1 cellular context compared by ENCODE assay signal in the genomic region with DNA sequence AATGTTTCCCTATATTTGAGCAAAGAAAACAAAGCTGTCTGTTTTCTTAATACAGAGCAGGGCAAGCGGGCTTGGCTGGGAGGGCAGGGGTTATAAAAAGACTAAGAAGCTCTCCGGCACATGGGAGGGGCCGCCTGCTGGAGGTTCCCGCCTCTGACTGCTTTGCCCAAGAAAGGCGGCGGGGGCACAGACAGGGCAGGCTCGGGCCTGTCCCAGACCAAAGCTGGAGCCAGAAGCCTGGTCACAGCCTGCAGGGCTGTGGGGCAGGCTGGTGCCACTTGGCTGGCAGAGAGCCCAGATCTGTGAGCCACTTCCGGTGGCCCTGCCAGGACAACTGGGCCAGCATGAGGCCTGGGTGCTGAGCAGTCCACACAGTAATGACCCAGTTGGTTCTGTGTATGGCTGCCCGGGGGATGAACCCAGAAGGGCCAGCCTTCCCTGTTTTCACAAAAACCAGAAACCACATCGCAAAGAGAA.
TF ChIP-seq lines count a peak whose summit lies in the region.

No MANE protein-coding gene starts in this region.

TF ChIP-seq in HepG2, 621 proteins besides CTCF, POLR2A, EP300 and RAD21 (continued from another document and continues in another):
- TF ChIP-seq AHDC1 (CRISPR knock-in tag; IDR thresholded peaks at IDR 0.05; ENCODE audit: borderline replicate concordance) = no peak
- no peak for TF ChIP-seq SALL2 (CRISPR knock-in tag; IDR thresholded peaks at IDR 0.05)
- no peak for TF ChIP-seq ZBTB34 (CRISPR knock-in tag; IDR thresholded peaks at IDR 0.05)
- TF ChIP-seq ZNF543 (CRISPR knock-in tag; IDR thresholded peaks at IDR 0.05) = no peak; the same call in 1 of the 2 replicates
- no peak for TF ChIP-seq ZBTB10 (CRISPR knock-in tag; IDR thresholded peaks at IDR 0.05; ENCODE audit: borderline replicate concordance)
- TF ChIP-seq GABPB1 (CRISPR knock-in tag; IDR thresholded peaks at IDR 0.05) = peak; percentile 89
- TF ChIP-seq, protein P1, sequence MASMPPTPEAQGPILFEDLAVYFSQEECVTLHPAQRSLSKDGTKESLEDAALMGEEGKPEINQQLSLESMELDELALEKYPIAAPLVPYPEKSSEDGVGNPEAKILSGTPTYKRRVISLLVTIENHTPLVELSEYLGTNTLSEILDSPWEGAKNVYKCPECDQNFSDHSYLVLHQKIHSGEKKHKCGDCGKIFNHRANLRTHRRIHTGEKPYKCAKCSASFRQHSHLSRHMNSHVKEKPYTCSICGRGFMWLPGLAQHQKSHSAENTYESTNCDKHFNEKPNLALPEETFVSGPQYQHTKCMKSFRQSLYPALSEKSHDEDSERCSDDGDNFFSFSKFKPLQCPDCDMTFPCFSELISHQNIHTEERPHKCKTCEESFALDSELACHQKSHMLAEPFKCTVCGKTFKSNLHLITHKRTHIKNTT (CRISPR knock-in tag; IDR thresholded peaks at IDR 0.05) = no peak
- TF ChIP-seq NFIC (IDR thresholded peaks at IDR 0.05; ENCODE audit: low read length) = no peak
- TF ChIP-seq SMYD3 (CRISPR knock-in tag; IDR thresholded peaks at IDR 0.05) = no peak
- peak; percentile 41; the same call in 1 of the 2 replicates for TF ChIP-seq RXRA (CRISPR knock-in tag; IDR thresholded peaks at IDR 0.05)
- TF ChIP-seq PLRG1 (conservative IDR thresholded peaks at IDR 0.05) = no peak
- TF ChIP-seq MAFF (IDR thresholded peaks at IDR 0.05; ENCODE audit: low read depth, low read length) = no peak
- no peak for TF ChIP-seq ZNF713 (CRISPR knock-in tag; IDR thresholded peaks at IDR 0.05)
- TF ChIP-seq PAX8 (CRISPR knock-in tag; IDR thresholded peaks at IDR 0.05; ENCODE audit: borderline replicate concordance) = no peak
- TF ChIP-seq PHF21A (CRISPR knock-in tag; IDR thresholded peaks at IDR 0.05) = no peak
- TF ChIP-seq ZNF546 (CRISPR knock-in tag; conservative IDR thresholded peaks at IDR 0.05) = no peak
- TF ChIP-seq HDAC2 (CRISPR knock-in tag; IDR thresholded peaks at IDR 0.05) = no peak
- peak; percentile 50 for TF ChIP-seq HOXA3 (CRISPR knock-in tag; IDR thresholded peaks at IDR 0.05)
- no peak for TF ChIP-seq SSRP1 (CRISPR knock-in tag; IDR thresholded peaks at IDR 0.05)
- TF ChIP-seq FOXA1 (IDR thresholded peaks at IDR 0.05) = no peak
- TF ChIP-seq FOXA1 (CRISPR knock-in tag; IDR thresholded peaks at IDR 0.05) = no peak
- TF ChIP-seq SAP130 (CRISPR knock-in tag; IDR thresholded peaks at IDR 0.05; ENCODE audit: low read depth) = 0 out of 2 replicates have a peak, but pooled peaks have one; percentile 19
- no peak for TF ChIP-seq REL (CRISPR knock-in tag; conservative IDR thresholded peaks at IDR 0.05)
- peak; percentile 24; the same call in 1 of the 2 replicates for TF ChIP-seq ZNF547 (CRISPR knock-in tag; IDR thresholded peaks at IDR 0.05)
- TF ChIP-seq HNRNPL (IDR thresholded peaks at IDR 0.05; ENCODE audit: low read depth, low read length) = peak; percentile 99
- TF ChIP-seq MBNL3 (CRISPR knock-in tag; conservative IDR thresholded peaks at IDR 0.05) = no peak
- no peak for TF ChIP-seq KDM4B (CRISPR knock-in tag; IDR thresholded peaks at IDR 0.05)
- TF ChIP-seq ZNF121 (CRISPR knock-in tag; IDR thresholded peaks at IDR 0.05) = 0 out of 2 replicates have a peak, but pooled peaks have one; percentile 16
- no peak for TF ChIP-seq NRL (CRISPR knock-in tag; IDR thresholded peaks at IDR 0.05; ENCODE audit: borderline replicate concordance)
- no peak for TF ChIP-seq DDIT3 (CRISPR knock-in tag; IDR thresholded peaks at IDR 0.05)
- no peak; the same call in 1 of the 2 replicates for TF ChIP-seq ZNF552 (CRISPR knock-in tag; IDR thresholded peaks at IDR 0.05; ENCODE audit: borderline replicate concordance)
- no peak for TF ChIP-seq NFE2L1 (CRISPR knock-in tag; IDR thresholded peaks at IDR 0.05; ENCODE audit: borderline replicate concordance)
- no peak for TF ChIP-seq ZNF75D (CRISPR knock-in tag; IDR thresholded peaks at IDR 0.05; ENCODE audit: borderline replicate concordance)
- no peak for TF ChIP-seq CENPX (CRISPR knock-in tag; IDR thresholded peaks at IDR 0.05)
- no peak for TF ChIP-seq ELF3 (CRISPR knock-in tag; IDR thresholded peaks at IDR 0.05)
- TF ChIP-seq ZNF333 (CRISPR knock-in tag; IDR thresholded peaks at IDR 0.05; ENCODE audit: borderline replicate concordance) = no peak
- no peak for TF ChIP-seq ZNF20 (CRISPR knock-in tag; IDR thresholded peaks at IDR 0.05)
- peak; percentile 27 for TF ChIP-seq ZNF883 (CRISPR knock-in tag; IDR thresholded peaks at IDR 0.05; ENCODE audit: not compliant biosample characterization)
- TF ChIP-seq RORA (CRISPR knock-in tag; IDR thresholded peaks at IDR 0.05) = no peak
- no peak for TF ChIP-seq POLR2AphosphoS5 (IDR thresholded peaks at IDR 0.05; ENCODE audit: low read depth, low read length)
- no peak for TF ChIP-seq ZNF556 (CRISPR knock-in tag; IDR thresholded peaks at IDR 0.05; ENCODE audit: borderline replicate concordance)
- no peak for TF ChIP-seq ZNF281 (CRISPR knock-in tag; IDR thresholded peaks at IDR 0.05; ENCODE audit: borderline replicate concordance)
- TF ChIP-seq GLI4 (CRISPR knock-in tag; IDR thresholded peaks at IDR 0.05; ENCODE audit: borderline replicate concordance) = no peak
- TF ChIP-seq HCFC1 (IDR thresholded peaks at IDR 0.05; ENCODE audit: low read depth, low read length) = no peak
- TF ChIP-seq, protein P2, sequence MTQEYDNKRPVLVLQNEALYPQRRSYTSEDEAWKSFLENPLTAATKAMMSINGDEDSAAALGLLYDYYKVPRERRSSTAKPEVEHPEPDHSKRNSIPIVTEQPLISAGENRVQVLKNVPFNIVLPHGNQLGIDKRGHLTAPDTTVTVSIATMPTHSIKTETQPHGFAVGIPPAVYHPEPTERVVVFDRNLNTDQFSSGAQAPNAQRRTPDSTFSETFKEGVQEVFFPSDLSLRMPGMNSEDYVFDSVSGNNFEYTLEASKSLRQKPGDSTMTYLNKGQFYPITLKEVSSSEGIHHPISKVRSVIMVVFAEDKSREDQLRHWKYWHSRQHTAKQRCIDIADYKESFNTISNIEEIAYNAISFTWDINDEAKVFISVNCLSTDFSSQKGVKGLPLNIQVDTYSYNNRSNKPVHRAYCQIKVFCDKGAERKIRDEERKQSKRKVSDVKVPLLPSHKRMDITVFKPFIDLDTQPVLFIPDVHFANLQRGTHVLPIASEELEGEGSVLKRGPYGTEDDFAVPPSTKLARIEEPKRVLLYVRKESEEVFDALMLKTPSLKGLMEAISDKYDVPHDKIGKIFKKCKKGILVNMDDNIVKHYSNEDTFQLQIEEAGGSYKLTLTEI (CRISPR knock-in tag; conservative IDR thresholded peaks at IDR 0.05) = no peak
- no peak for TF ChIP-seq ZNF431 (CRISPR knock-in tag; IDR thresholded peaks at IDR 0.05; ENCODE audit: borderline replicate concordance, low read depth)
- 0 out of 2 replicates have a peak, but pooled peaks have one; percentile 71 for TF ChIP-seq ZSCAN20 (CRISPR knock-in tag; IDR thresholded peaks at IDR 0.05; ENCODE audit: borderline replicate concordance)
- no peak for TF ChIP-seq ZNF441 (CRISPR knock-in tag; IDR thresholded peaks at IDR 0.05; ENCODE audit: borderline replicate concordance)
- TF ChIP-seq CAMTA2 (CRISPR knock-in tag; IDR thresholded peaks at IDR 0.05; ENCODE audit: borderline replicate concordance) = no peak
